Comparison of ENCODE assay signal across 27 cellular contexts in the genomic region with DNA sequence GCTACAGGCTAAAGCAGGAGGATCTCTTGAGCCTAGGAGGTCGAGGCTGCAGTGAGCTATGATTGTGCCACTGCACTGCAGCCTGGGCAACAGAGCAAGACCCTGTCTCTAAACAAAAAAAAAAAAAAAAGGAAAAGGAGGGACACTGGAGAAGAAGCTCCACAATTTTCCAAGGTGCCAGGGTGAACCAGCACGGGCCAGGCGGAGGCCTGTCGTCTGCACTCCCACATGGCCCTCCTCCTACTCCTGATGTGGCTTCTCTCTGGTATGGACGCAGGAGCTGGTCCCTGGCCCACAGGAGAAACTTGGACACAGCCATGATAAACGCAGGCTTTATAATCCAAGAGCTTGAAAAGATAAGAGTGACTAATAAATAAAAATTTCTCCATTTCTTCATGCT.
"Had no signal": no experiment of that assay in that cellular context is flagged by ENCODE, and none has a peak within 500 bp of the region (broad histone marks: within the 10 kb centered on the region; RNA-seq: fewer than 3 reads in every experiment).

No MANE protein-coding gene starts in this region.

- H3K9me3 ChIP-seq: heart left ventricle, left ventricle myocardium inferior, mucosa of descending colon, tibial nerve, vagina had no signal

- H3K27ac ChIP-seq: hepatocyte, left ventricle myocardium inferior, parathyroid adenoma, tibial nerve, vagina had no signal

- H3K36me3 Mint-ChIP-seq: naive thymus-derived CD8-positive, alpha-beta T cell; stimulated activated memory B cell treated with anti-CD40 and anti-IgM and Interleukin-4, amounts not matched to agents 10 μg/mL and 1 μg/mL and 100 μg/mL, for 72 hours had no signal

- ATAC-seq: heart left ventricle; mucosa of descending colon; naive thymus-derived CD8-positive, alpha-beta T cell; right cardiac atrium; stimulated activated memory B cell treated with anti-CD40 and anti-IgM and Interleukin-4, amounts not matched to agents 10 μg/mL and 1 μg/mL and 100 μg/mL, for 72 hours; stimulated activated naive CD8-positive, alpha-beta T cell treated with anti-CD3 and anti-CD28 coated beads, Interleukin-15, amount 100 ng/mL, for 72 hours had no signal

- H3K36me3 ChIP-seq: heart left ventricle, tibial nerve, vagina had no signal

- DNase-seq: heart left ventricle; islet precursor cell; left ventricle myocardium inferior; mesendoderm; midbrain; mucosa of descending colon; retina; right cardiac atrium; stimulated activated CD4-positive, alpha-beta T cell treated with anti-CD3 and anti-CD28 coated beads, Interleukin-1b, Interleukin-23, amount 100 ng/mL, for 48 hours; stimulated activated CD4-positive, alpha-beta T cell treated with anti-CD3 and anti-CD28 coated beads, Interleukin-2, amount 100 ng/mL, for 48 hours; stimulated activated CD4-positive, alpha-beta T cell treated with anti-CD3 and anti-CD28 coated beads, Interleukin-4, amount 100 ng/mL, for 4 hours; stimulated activated CD8-positive, alpha-beta memory T cell treated with anti-CD3 and anti-CD28 coated beads, Interleukin-4, amount 100 ng/mL, for 48 hours; stimulated activated naive CD4-positive, alpha-beta T cell treated with Interleukin-2 at 50 U/mL for 16 hours; stimulated activated naive CD8-positive, alpha-beta T cell treated with anti-CD3 and anti-CD28 coated beads, Interleukin-15, amount 100 ng/mL, for 72 hours; substantia nigra had no signal

- H3K4me3 Mint-ChIP-seq: naive thymus-derived CD8-positive, alpha-beta T cell; nephron; neural crest cell; stimulated activated memory B cell treated with anti-CD40 and anti-IgM and Interleukin-4, amounts not matched to agents 10 μg/mL and 1 μg/mL and 100 μg/mL, for 72 hours; stimulated activated naive CD8-positive, alpha-beta T cell treated with anti-CD3 and anti-CD28 coated beads, Interleukin-15, amount 100 ng/mL, for 72 hours; type B pancreatic cell had no signal

- H3K27ac Mint-ChIP-seq: naive thymus-derived CD8-positive, alpha-beta T cell; progenitor cell of endocrine pancreas; stimulated activated memory B cell treated with anti-CD40 and anti-IgM and Interleukin-4, amounts not matched to agents 10 μg/mL and 1 μg/mL and 100 μg/mL, for 72 hours; stimulated activated naive CD8-positive, alpha-beta T cell treated with anti-CD3 and anti-CD28 coated beads, Interleukin-15, amount 100 ng/mL, for 72 hours; type B pancreatic cell had no signal

- H3K4me1 Mint-ChIP-seq: stimulated activated memory B cell treated with anti-CD40 and anti-IgM and Interleukin-4, amounts not matched to agents 10 μg/mL and 1 μg/mL and 100 μg/mL, for 72 hours; stimulated activated naive CD8-positive, alpha-beta T cell treated with anti-CD3 and anti-CD28 coated beads, Interleukin-15, amount 100 ng/mL, for 72 hours had no signal

- H3K27me3 ChIP-seq: heart left ventricle, hepatocyte, tibial nerve, vagina had no signal

- H3K9me3 Mint-ChIP-seq: naive thymus-derived CD8-positive, alpha-beta T cell; nephron; neural crest cell; stimulated activated memory B cell treated with anti-CD40 and anti-IgM and Interleukin-4, amounts not matched to agents 10 μg/mL and 1 μg/mL and 100 μg/mL, for 72 hours; stimulated activated naive CD8-positive, alpha-beta T cell treated with anti-CD3 and anti-CD28 coated beads, Interleukin-15, amount 100 ng/mL, for 72 hours; type B pancreatic cell had no signal

- H3K4me3 ChIP-seq: heart left ventricle, hepatocyte, left ventricle myocardium inferior, lung, mucosa of descending colon, smooth muscle cell, tibial nerve, vagina had no signal

- H3K9ac ChIP-seq: parathyroid adenoma had no signal

- H2AFZ ChIP-seq: hepatocyte, parathyroid adenoma had no signal

- H3K4me1 ChIP-seq: parathyroid adenoma had no signal

- H3K4me2 ChIP-seq: hepatocyte, smooth muscle cell had no signal

- H3K79me2 ChIP-seq: hepatocyte, parathyroid adenoma had no signal
